8 cellular contexts compared by ENCODE assay signal in genomic region chrX:47623540-47624027, GRCh38. TPM values are rescaled to one million over a fixed set of nuclear protein-coding genes. Genes with fewer than 3 reads are reported as not detected.
DNase-seq lines count a peak whose midpoint lies in the region; ATAC-seq and TF ChIP-seq lines count a peak whose summit lies in the region.

No MANE protein-coding gene starts in this region.

- no peak overlapping the region for H3K27ac Mint-ChIP-seq in Caco-2 (ENCODE audit: unreplicated experiment)

- CTCF ChIA-PET in Caco-2 (lab: Charles Lee) = no interaction called here

- no peak for ATAC-seq in HG03354 (IDR thresholded peaks at IDR 0.05; ENCODE audit: poor library complexity, severe bottlenecking, unreplicated experiment)

- POLR2A ChIA-PET in Caco-2 (lab: Charles Lee) = no interaction called here

- TF ChIP-seq POLR2A in breast epithelium (IDR thresholded peaks at IDR 0.05) = no peak

- DNase-seq in Caco-2 (peak; percentile 81 to 85), NCI-H1092 (lab: John Stamatoyannopoulos, UW) (peak; percentile 90), T follicular helper cell (ENCODE audit: low read depth) (peak; percentile 40), breast epithelium (ENCODE audit: low spot score in 2 of 2) (peak in 1 of 2 donors; percentile 56), GM19240 (ENCODE audit: insufficient read length, low spot score) (no peak)
- DNase-seq in stimulated activated CD4-positive, alpha-beta T cell treated with anti-CD3 and anti-CD28 coated beads, Interleukin-12 subunit alpha, Interleukin-12 subunit beta, amount 100 ng/mL, for 24 hours (ENCODE audit: low read depth in 2 of 2) = peak; percentile 7 to 26

- H3K27me3 ChIP-seq in Caco-2 (replicated peaks; ENCODE audit: control insufficient read depth, insufficient read depth, low read length) = no peaks in the 10 kb centered on the region
- H3K27me3 ChIP-seq in breast epithelium = peaks cover 0 to 49% of the 10 kb centered on the region in 2 donors
- H3K27me3 ChIP-seq in iPS-20b (ENCODE audit: insufficient read depth, low read length) = peaks cover 12% of the 10 kb centered on the region

- peak overlapping the region; percentile 45; the same call in 1 of the 2 replicates for H3K9ac ChIP-seq in iPS-20b (ENCODE audit: low read depth, low read length)

- H3K4me3 ChIP-seq in Caco-2 (ENCODE audit: low read depth, low read length) = peak overlapping the region; percentile 53
- peak overlapping the region in 2 of 3 donors; percentile 29 to 44 for H3K4me3 ChIP-seq in breast epithelium
- H3K4me3 ChIP-seq in iPS-20b (ENCODE audit: low read length) = peak overlapping the region; percentile 61

- intact Hi-C loops in Caco-2 (cut with micrococcal nuclease; ENCODE audit: unreplicated experiment) = no loop called here
- intact Hi-C loops in breast epithelium (cut with DNase I; ENCODE audit: low total_unique reads) = loop anchor here (10.0 kb wide), 1 partner anchor 49 kb away; no protein-coding TSS in a partner anchor

- H3K9me3 Mint-ChIP-seq in Caco-2 (ENCODE audit: unreplicated experiment) = no peaks in the 10 kb centered on the region

- no TSS peak for BruUV-seq in Caco-2 (replicated peaks; lab: Mats Ljungman, UMichigan)

- TF ChIP-seq CTCF in Caco-2 (IDR thresholded peaks at IDR 0.05; ENCODE audit: insufficient read depth in 1 of 2, low read depth in 1 of 2, low read length in 1 of 2, severe bottlenecking in 1 of 2, unreplicated experiment in 1 of 2) (no peak), breast epithelium (IDR thresholded peaks at IDR 0.05) (no peak)

- H3K4me3 Mint-ChIP-seq in Caco-2 (ENCODE audit: unreplicated experiment) = peak overlapping the region; percentile 79

- H3K4me1 Mint-ChIP-seq in Caco-2 (ENCODE audit: low read depth, unreplicated experiment) = no peaks in the 10 kb centered on the region

- no peaks in the 10 kb centered on the region for H3K36me3 ChIP-seq in Caco-2 (ENCODE audit: control insufficient read depth, insufficient read depth, low read length)
- H3K36me3 ChIP-seq in breast epithelium = no peaks in the 10 kb centered on the region
- H3K36me3 ChIP-seq in iPS-20b (ENCODE audit: insufficient read depth, low read depth, low read length) = no peaks in the 10 kb centered on the region

- H3K36me3 Mint-ChIP-seq in Caco-2 (ENCODE audit: insufficient read depth, unreplicated experiment) = peaks cover 17% of the 10 kb centered on the region

- no peaks in the 10 kb centered on the region for H3K4me1 ChIP-seq in Caco-2
- H3K4me1 ChIP-seq in breast epithelium = no peaks in the 10 kb centered on the region
- no peaks in the 10 kb centered on the region for H3K4me1 ChIP-seq in iPS-20b (ENCODE audit: insufficient read depth, low read length)

- H3K9me3 ChIP-seq in Caco-2 (no peaks in the 10 kb centered on the region), breast epithelium (no peaks in the 10 kb centered on the region), iPS-20b (ENCODE audit: insufficient read depth, low read depth, low read length) (no peaks in the 10 kb centered on the region)

- H3K27ac ChIP-seq in breast epithelium = no peak overlapping the region
- H3K27ac ChIP-seq in iPS-20b (ENCODE audit: low read length) = no peak overlapping the region

- H3K27me3 Mint-ChIP-seq in Caco-2 (ENCODE audit: insufficient read depth, unreplicated experiment) = peaks cover 3% of the 10 kb centered on the region

RNA-seq across cellular contexts. Expression of gene SYN1, which starts 3.9 kb away (rescaled TPM):
- total RNA-seq in Caco-2 (2022) (not detected in 2 replicates), breast epithelium (not detected)

RNA-seq across cellular contexts. Expression of gene CFP, which starts 6.1 kb away (rescaled TPM):
- total RNA-seq in Caco-2 (2022) (0.34 and 0.88 TPM in 2 replicates), breast epithelium (10 to 100 TPM in 1 of 3 donors, 1 to 10 TPM in 2; 2.6 to 17.4 (median 3.3) TPM)

RNA-seq across cellular contexts. Expression of gene ELK1, which starts 26.8 kb away (rescaled TPM):
- 28.9 and 29.3 TPM in 2 replicates for total RNA-seq in Caco-2 (2022)
- total RNA-seq in breast epithelium = 10 to 100 TPM; 18.0 to 22.0 (median 21.0) TPM

RNA-seq across cellular contexts. Expression of gene UXT, which starts 35.4 kb away (rescaled TPM):
- total RNA-seq in Caco-2 (2022) (116 and 120 TPM in 2 replicates), breast epithelium (100 to 1,000 TPM; 130 to 155 (median 140) TPM)

RNA-seq across cellular contexts. Expression of gene TIMP1, which starts 41.3 kb away (rescaled TPM):
- total RNA-seq in Caco-2 (2022) = 3.9 and 5.0 TPM in 2 replicates
- total RNA-seq in breast epithelium = 100 to 1,000 TPM in 2 of 3 donors, 10 to 100 TPM in 1; 85.9 to 225 (median 180) TPM
